9 cellular contexts compared by ENCODE assay signal in genomic region chr3:43769097-43769470, GRCh38.
DNase-seq lines count a peak whose midpoint lies in the region; ATAC-seq, FAIRE-seq and TF ChIP-seq lines count a peak whose summit lies in the region.
"Had no signal": no experiment of that assay in that cellular context is flagged by ENCODE, and none has a peak within 500 bp of the region (broad histone marks: within the 10 kb centered on the region; RNA-seq: fewer than 3 reads in every experiment).

No MANE protein-coding gene starts in this region.

- FAIRE-seq in RCC 7860 (lab: Jason Lieb, UNC), result no peak

- peak overlapping the region; percentile 6 to 46 for H3K4me3 Mint-ChIP-seq in activated T-cell treated with anti-CD3 and anti-CD28 coated beads, Interleukin-2, amount 50 U/mL, for 72 hours
- H3K4me3 Mint-ChIP-seq in mesothelial cell of epicardium, result peak overlapping the region; percentile 68

- no peaks in the 10 kb centered on the region for H3K9me3 Mint-ChIP-seq in activated T-cell treated with anti-CD3 and anti-CD28 coated beads, Interleukin-2, amount 50 U/mL, for 72 hours
- no peaks in the 10 kb centered on the region for H3K9me3 Mint-ChIP-seq in mesothelial cell of epicardium

- peaks cover 26% of the 10 kb centered on the region for H3K27me3 Mint-ChIP-seq in activated T-cell treated with anti-CD3 and anti-CD28 coated beads, Interleukin-2, amount 50 U/mL, for 72 hours (ENCODE audit: low read depth)
- H3K27me3 Mint-ChIP-seq in mesothelial cell of epicardium (ENCODE audit: low read depth), result peaks cover 2% of the 10 kb centered on the region

- intact Hi-C loops in body of pancreas (cut with DNase I) (no loop called here), tibial artery (cut with DNase I; ENCODE audit: low total_unique reads) (no loop called here)

- H3K36me3 Mint-ChIP-seq in activated T-cell treated with anti-CD3 and anti-CD28 coated beads, Interleukin-2, amount 50 U/mL, for 72 hours (ENCODE audit: insufficient read depth in 2 of 2), result no peaks in the 10 kb centered on the region
- no peaks in the 10 kb centered on the region for H3K36me3 Mint-ChIP-seq in mesothelial cell of epicardium

- no peaks in the 10 kb centered on the region for H3K27me3 ChIP-seq in body of pancreas
- no peaks in the 10 kb centered on the region for H3K27me3 ChIP-seq in tibial artery

- no peak overlapping the region for H3K4me3 ChIP-seq in body of pancreas
- peak overlapping the region; percentile 33 to 44 for H3K4me3 ChIP-seq in tibial artery

- H3K27ac Mint-ChIP-seq in activated T-cell treated with anti-CD3 and anti-CD28 coated beads, Interleukin-2, amount 50 U/mL, for 72 hours, result no peak overlapping the region
- peak overlapping the region; percentile 80 for H3K27ac Mint-ChIP-seq in mesothelial cell of epicardium
- H3K27ac Mint-ChIP-seq: progenitor cell of endocrine pancreas had no signal

- WGBS in body of pancreas, 2 donors, result 36 to 58% methylated on average over 2 of the region's 2 CpGs

- H3K27ac ChIP-seq in body of pancreas (peak overlapping the region in 3 of 4 donors; percentile 44 to 78 (median 74)), tibial artery (peak overlapping the region; percentile 79 to 83)

- H3K36me3 ChIP-seq in body of pancreas (replicated peaks in 1 of 2; ENCODE audit: insufficient read depth in 1 of 2, low read depth in 2 of 2) (no peaks in the 10 kb centered on the region), tibial artery (no peaks in the 10 kb centered on the region)

- H3K9me3 ChIP-seq in body of pancreas (no peaks in the 10 kb centered on the region), tibial artery (no peaks in the 10 kb centered on the region)

- H3K4me1 Mint-ChIP-seq in activated T-cell treated with anti-CD3 and anti-CD28 coated beads, Interleukin-2, amount 50 U/mL, for 72 hours (ENCODE audit: low read depth), result peaks cover 32% of the 10 kb centered on the region
- peaks cover 9% of the 10 kb centered on the region for H3K4me1 Mint-ChIP-seq in mesothelial cell of epicardium

- no peak for DNase-seq in activated T-cell treated with anti-CD3 and anti-CD28 coated beads, Interleukin-2, amount 50 U/mL, for 72 hours
- no peak for DNase-seq in activated T-cell treated with anti-CD3 and anti-CD28 coated beads for 4 hours
- DNase-seq in body of pancreas, result peak in 2 of 4 donors; percentile 22 to 24
- no peak for DNase-seq in mesothelial cell of epicardium (ENCODE audit: low spot score in 2 of 2, unreplicated experiment in 2 of 2)
- DNase-seq in tibial artery, result no peak
- no peak for DNase-seq in RCC 7860 (ENCODE audit: low spot score)
- no peak for DNase-seq in dedifferentiated amniotic fluid mesenchymal stem cell (ENCODE audit: extremely low spot score)

- TF ChIP-seq CTCF in body of pancreas (IDR thresholded peaks at IDR 0.05) (no peak), mesothelial cell of epicardium (IDR thresholded peaks at IDR 0.05; ENCODE audit: unreplicated experiment) (no peak), tibial artery (IDR thresholded peaks at IDR 0.05) (no peak)

- H3K4me1 ChIP-seq in body of pancreas (peaks cover 28% of the 10 kb centered on the region), tibial artery (peaks cover 0 to 43% (median 33%) of the 10 kb centered on the region in 4 donors)

- no peak for TF ChIP-seq POLR2A in body of pancreas (IDR thresholded peaks at IDR 0.05)

- ATAC-seq in activated T-cell treated with anti-CD3 and anti-CD28 coated beads, Interleukin-2, amount 50 U/mL, for 72 hours (replicated peaks in 1 of 2), result no peak
- ATAC-seq in body of pancreas (no peak), HG02870 (IDR thresholded peaks at IDR 0.05; ENCODE audit: unreplicated experiment) (no peak)

Comparison
In these comparisons a context has a peak if more than half of its experiments do, and no peak if none do; other contexts are left out.
1. H3K4me3 ChIP-seq: peak in tibial artery (2 of 2); none in body of pancreas (0 of 2).